25 cellular contexts compared by ENCODE assay signal in the genomic region with DNA sequence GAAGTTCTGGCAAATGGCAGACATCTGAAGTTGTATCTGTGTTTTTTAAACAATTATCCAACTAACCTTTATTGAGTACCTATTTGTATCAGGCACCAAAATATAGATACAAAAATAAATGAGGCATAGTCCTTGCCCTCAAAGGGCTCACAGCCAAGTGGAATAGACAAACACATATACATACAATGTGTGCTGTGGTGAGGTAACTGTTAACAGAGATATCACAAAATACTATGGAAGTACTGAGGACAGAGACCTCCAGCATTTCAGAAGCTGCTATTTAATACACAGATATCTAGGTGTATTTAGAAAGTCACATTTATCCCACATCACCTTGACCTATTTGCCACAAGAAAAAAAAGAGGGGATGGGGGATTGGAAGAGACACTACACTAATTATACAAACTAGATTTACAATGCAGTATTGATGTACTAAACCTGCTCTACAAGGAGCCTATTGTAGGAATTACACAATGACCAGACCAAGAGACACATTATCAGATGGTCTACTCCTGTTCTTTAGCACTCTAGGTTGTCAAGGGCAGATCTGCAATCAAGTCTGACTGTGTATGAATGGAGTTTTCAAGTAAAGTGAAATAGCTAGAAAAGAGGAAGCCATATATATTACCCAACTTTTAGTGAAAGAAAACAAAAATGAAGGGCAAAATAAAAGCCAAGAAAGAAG.
DNase-seq lines count a peak whose midpoint lies in the region; ATAC-seq, FAIRE-seq and TF ChIP-seq lines count a peak whose summit lies in the region.
"Had no signal": no experiment of that assay in that cellular context is flagged by ENCODE, and none has a peak within 500 bp of the region (broad histone marks: within the 10 kb centered on the region; RNA-seq: fewer than 3 reads in every experiment).

No MANE protein-coding gene starts in this region.

- intact Hi-C loops in left ventricle myocardium inferior (cut with micrococcal nuclease) (no loop called here), Right ventricle myocardium inferior (cut with DNase I) (loop anchor here (5.0 kb wide), 2 partner anchors 43 to 62 kb away; a partner anchor contains a TSS)

- H3K36me3 ChIP-seq in left ventricle myocardium inferior (no peaks in the 10 kb centered on the region), astrocyte (ENCODE audit: insufficient read depth, low read length) (no peaks in the 10 kb centered on the region), suprapubic skin (no peaks in the 10 kb centered on the region)
- H3K36me3 ChIP-seq: BE2C, lower lobe of right lung, vagina had no signal

- H3K4me1 ChIP-seq in left ventricle myocardium inferior (peaks cover 46% of the 10 kb centered on the region), astrocyte (ENCODE audit: insufficient read depth, low read length) (peaks cover 35% of the 10 kb centered on the region), suprapubic skin (peaks cover 29% of the 10 kb centered on the region)
- H3K4me1 ChIP-seq: BE2C had no signal

- H3K9me3 Mint-ChIP-seq in astrocyte (ENCODE audit: unreplicated experiment), result no peaks in the 10 kb centered on the region
- H3K9me3 Mint-ChIP-seq: activated CD4-positive, alpha-beta memory T cell treated with anti-CD3 and anti-CD28 coated beads, Interleukin-2, amount 10 ng/mL, durations not matched to agents 7 days and 5 days; activated naive CD4-positive, alpha-beta T cell treated with anti-CD3 and anti-CD28 coated beads for 36 hours; central memory CD8-positive, alpha-beta T cell had no signal

- H3K27me3 ChIP-seq in left ventricle myocardium inferior (ENCODE audit: low read depth) (no peaks in the 10 kb centered on the region), astrocyte (ENCODE audit: insufficient read depth, low read length) (no peaks in the 10 kb centered on the region), suprapubic skin (no peaks in the 10 kb centered on the region)
- H3K27me3 ChIP-seq: BE2C, vagina had no signal

- TF ChIP-seq POLR2A in suprapubic skin (IDR thresholded peaks at IDR 0.05), result no peak

- TF ChIP-seq EP300 in suprapubic skin (IDR thresholded peaks at IDR 0.05), result no peak

- ATAC-seq in Right ventricle myocardium inferior, result no peak
- ATAC-seq: lower lobe of right lung, right cardiac atrium had no signal

- H3K27me3 Mint-ChIP-seq in astrocyte (ENCODE audit: low read depth, unreplicated experiment), result no peaks in the 10 kb centered on the region
- H3K27me3 Mint-ChIP-seq: activated CD4-positive, alpha-beta memory T cell treated with anti-CD3 and anti-CD28 coated beads, Interleukin-2, amount 10 ng/mL, durations not matched to agents 7 days and 5 days; central memory CD8-positive, alpha-beta T cell had no signal

- TF ChIP-seq CTCF in left ventricle myocardium inferior (IDR thresholded peaks at IDR 0.05; ENCODE audit: borderline replicate concordance), result no peak
- TF ChIP-seq CTCF in astrocyte (IDR thresholded peaks at IDR 0.05; ENCODE audit: insufficient read depth, low read depth, low read length), result no peak
- TF ChIP-seq CTCF in suprapubic skin (IDR thresholded peaks at IDR 0.05), result no peak

- H2AFZ ChIP-seq in astrocyte (ENCODE audit: low read depth, low read length), result no peak overlapping the region

- H3K36me3 Mint-ChIP-seq in astrocyte (ENCODE audit: low read depth, unreplicated experiment), result peaks cover 1% of the 10 kb centered on the region

- FAIRE-seq in astrocyte (lab: Jason Lieb, UNC) (no peak), urothelium cell line (lab: Jason Lieb, UNC) (peak; percentile 78)
- FAIRE-seq: frontal cortex, keratinocyte had no signal

- no peak overlapping the region for H3K4me3 Mint-ChIP-seq in astrocyte (ENCODE audit: unreplicated experiment)
- H3K4me3 Mint-ChIP-seq: activated CD4-positive, alpha-beta memory T cell treated with anti-CD3 and anti-CD28 coated beads, Interleukin-2, amount 10 ng/mL, durations not matched to agents 7 days and 5 days; activated naive CD4-positive, alpha-beta T cell treated with anti-CD3 and anti-CD28 coated beads for 36 hours; central memory CD8-positive, alpha-beta T cell had no signal

- DNase-seq in left ventricle myocardium inferior (no peak), Right ventricle myocardium inferior (ENCODE audit: missing footprints) (no peak), NOMO-1 treated with dmso at 0.1 percent for 144 hours (lab: John Stamatoyannopoulos, UW; ENCODE audit: unreplicated experiment) (peak; percentile 26), astrocyte (ENCODE audit: low read depth) (no peak), urothelium cell line (ENCODE audit: low spot score) (no peak), NCI-H2196 (lab: John Stamatoyannopoulos, UW; ENCODE audit: unreplicated experiment) (no peak), suprapubic skin (ENCODE audit: low spot score in 2 of 2) (no peak), islet precursor cell (no peak)
- DNase-seq: activated CD4-positive, alpha-beta memory T cell treated with anti-CD3 and anti-CD28 coated beads, Interleukin-2, amount 10 ng/mL, durations not matched to agents 7 days and 5 days; activated CD4-positive, CD25-positive, alpha-beta regulatory T cell; activated naive CD4-positive, alpha-beta T cell treated with anti-CD3 and anti-CD28 coated beads for 36 hours; activated T-cell treated with anti-CD3 and anti-CD28 coated beads, Interleukin-2, amount 50 U/mL, for 1 hour; aorta; BE2C; lower lobe of right lung; NCI-H1048; NCI-H2029 treated with DMSO at 0.1 percent for 48 hours; occipital lobe; right cardiac atrium; SHP77 treated with DMSO at 0.1 percent for 48 hours; T-helper 2 cell had no signal

- H3K27ac Mint-ChIP-seq in astrocyte (ENCODE audit: unreplicated experiment), result peak overlapping the region; percentile 43
- H3K27ac Mint-ChIP-seq: activated CD4-positive, alpha-beta memory T cell treated with anti-CD3 and anti-CD28 coated beads, Interleukin-2, amount 10 ng/mL, durations not matched to agents 7 days and 5 days; activated naive CD4-positive, alpha-beta T cell treated with anti-CD3 and anti-CD28 coated beads for 36 hours had no signal

- H3K9me3 ChIP-seq in left ventricle myocardium inferior (replicated peaks), result no peaks in the 10 kb centered on the region
- H3K9me3 ChIP-seq in astrocyte (ENCODE audit: insufficient read depth, low read depth, low read length), result no peaks in the 10 kb centered on the region
- H3K9me3 ChIP-seq in suprapubic skin, result no peaks in the 10 kb centered on the region
- H3K9me3 ChIP-seq: BE2C, lower lobe of right lung, vagina had no signal

- no peak overlapping the region for H3K4me3 ChIP-seq in left ventricle myocardium inferior
- H3K4me3 ChIP-seq in astrocyte (ENCODE audit: insufficient read depth, low read depth, low read length), result no peak overlapping the region
- H3K4me3 ChIP-seq in suprapubic skin, result no peak overlapping the region
- H3K4me3 ChIP-seq: lower lobe of right lung, vagina had no signal

- peaks cover 19% of the 10 kb centered on the region for H4K20me1 ChIP-seq in astrocyte (ENCODE audit: insufficient read depth, low read length)

- H3K4me2 ChIP-seq in astrocyte (ENCODE audit: low read length), result no peak overlapping the region

- peaks cover 42% of the 10 kb centered on the region for H3K79me2 ChIP-seq in astrocyte (ENCODE audit: insufficient read depth, low read length)

- H3K4me1 Mint-ChIP-seq in astrocyte (ENCODE audit: low read depth, unreplicated experiment), result peaks cover 40% of the 10 kb centered on the region

- H3K27ac ChIP-seq in left ventricle myocardium inferior (replicated peaks) (peak overlapping the region; percentile 38), astrocyte (ENCODE audit: low read depth, low read length) (no peak overlapping the region), suprapubic skin (no peak overlapping the region)
- H3K27ac ChIP-seq: lower lobe of right lung, vagina had no signal

- H3K9ac ChIP-seq in astrocyte (ENCODE audit: low read length), result no peak overlapping the region
